In genomic region chrX:151983186-151983585, GRCh38 we compare ENCODE assay signal across 29 cellular contexts. TPM values are rescaled to one million over a fixed set of nuclear protein-coding genes. Genes with fewer than 3 reads are reported as not detected.
A peak's percentile ranks its signal among the peaks of the same experiment; 100 is the strongest.
DNase-seq lines count a peak whose midpoint lies in the region; ATAC-seq, FAIRE-seq and TF ChIP-seq lines count a peak whose summit lies in the region.
"Had no signal": no experiment of that assay in that cellular context is flagged by ENCODE, and none has a peak within 500 bp of the region (broad histone marks: within the 10 kb centered on the region; RNA-seq: fewer than 3 reads in every experiment).

No MANE protein-coding gene starts in this region.

- peaks cover 5% of the 10 kb centered on the region; the same call in 1 of the 3 replicates for H3K79me2 ChIP-seq in K562 (ENCODE audit: control insufficient read depth, insufficient read depth, low read length)

- CTCF ChIA-PET in HEK293 (lab: Yijun Ruan, JAX) = no interaction called here
- CTCF ChIA-PET in K562 (lab: Yijun Ruan, JAX; ENCODE audit: low intra/inter-chr PET ratio) = no interaction called here

- no peak for TF ChIP-seq EP300 in K562 (IDR thresholded peaks at IDR 0.05; ENCODE audit: low read length)

- H3K9me3 ChIP-seq in HEK293 (ENCODE audit: control insufficient read depth, insufficient read depth, low read depth, low read length) = no peaks in the 10 kb centered on the region
- H3K9me3 ChIP-seq in K562 (replicated peaks; ENCODE audit: control insufficient read depth, insufficient read depth, low read depth, low read length) = no peaks in the 10 kb centered on the region
- H3K9me3 ChIP-seq in subcutaneous abdominal adipose tissue (ENCODE audit: control insufficient read depth in 5 of 5, low read length in 5 of 5) = no peaks in the 10 kb centered on the region
- H3K9me3 ChIP-seq: pancreas, thoracic aorta had no signal

- BruUV-seq in K562 (replicated peaks; lab: Mats Ljungman, UMichigan) = no TSS peak

- no peak overlapping the region for H2AFZ ChIP-seq in K562 (ENCODE audit: low read depth, low read length)

- FAIRE-seq in K562 (lab: Jason Lieb, UNC) = no peak
- FAIRE-seq: pancreas had no signal

- TF ChIP-seq RAD21 in K562 (CRISPR knock-in tag; conservative IDR thresholded peaks at IDR 0.05 in 1 of 2, IDR thresholded peaks at IDR 0.05 in 1 of 2) = no peak

- H3K27ac ChIP-seq in HEK293 (ENCODE audit: extremely low read depth, low read depth, low read length) = no peak overlapping the region
- no peak overlapping the region; the same call in 2 of the 3 replicates for H3K27ac ChIP-seq in K562 (ENCODE audit: extremely low read depth, low read depth, low read length)
- peak overlapping the region; percentile 26 for H3K27ac ChIP-seq in subcutaneous abdominal adipose tissue (ENCODE audit: low read depth, low read length)
- H3K27ac ChIP-seq: HL-60, thoracic aorta had no signal

- DNase-seq in K562 (ENCODE audit: extremely low read depth in 1 of 4, low spot score in 3 of 4) (no peak), kidney epithelial cell (ENCODE audit: low read depth) (peak; percentile 59), NCI-H82 treated with DMSO at 0.1 percent for 48 hours (lab: John Stamatoyannopoulos, UW; ENCODE audit: unreplicated experiment) (no peak), RPMI8226 (no peak)
- DNase-seq: activated B cell treated with CpG ODN at 0.5 μM for 24 hours; activated CD4-positive, alpha-beta T cell treated with anti-CD3 and anti-CD28 coated beads, Interleukin-2, amount 50 U/mL, for 4 hours; caudate nucleus; CD8-positive, alpha-beta memory T cell; DMS53; HCEC 1CT; head of caudate nucleus; NCI-H1048; NCI-H1694 treated with DMSO at 0.1 percent for 48 hours; NCI-H226; NCI-H748 treated with DMSO at 0.1 percent for 48 hours; pancreas; right cardiac atrium; stimulated activated CD4-positive, alpha-beta T cell treated with anti-CD3 and anti-CD28 coated beads, Interleukin-12 subunit alpha, Interleukin-12 subunit beta, amount 100 ng/mL, for 4 hours; stimulated activated CD4-positive, alpha-beta T cell treated with anti-CD3 and anti-CD28 coated beads, Interleukin-4, amount 100 ng/mL, for 24 hours; stimulated activated naive B cell treated with anti-CD40 and anti-IgM and Interleukin-4, amounts not matched to agents 10 μg/mL and 1 μg/mL and 100 μg/mL, for 72 hours; T-helper 9 cell had no signal

- TF ChIP-seq CTCF in HEK293 (tag by site-specific recombination; IDR thresholded peaks at IDR 0.05) = no peak
- no peak for TF ChIP-seq CTCF in K562 (IDR thresholded peaks at IDR 0.05 in 2 of 3, conservative IDR thresholded peaks at IDR 0.05 in 1 of 3; ENCODE audit: insufficient read depth in 2 of 3, low read depth in 1 of 3, low read length in 3 of 3)
- TF ChIP-seq CTCF in kidney epithelial cell (IDR thresholded peaks at IDR 0.05; ENCODE audit: insufficient read depth, low read length, poor library complexity, severe bottlenecking) = no peak

- no peak for TF ChIP-seq POLR2A in K562 (conservative IDR thresholded peaks at IDR 0.05)

- no peak for ATAC-seq in K562
- no peak for ATAC-seq in GM18870 (IDR thresholded peaks at IDR 0.05; ENCODE audit: unreplicated experiment)
- ATAC-seq: natural killer cell treated with Interleukin-12 subunit alpha and Interleukin-12 subunit beta and Interleukin-15 and Interleukin-18, amount 100 ng/mL, for 72 hours; right cardiac atrium; Right ventricle myocardium inferior; stimulated activated naive B cell treated with anti-CD40 and anti-IgM and Interleukin-4, amounts not matched to agents 10 μg/mL and 1 μg/mL and 100 μg/mL, for 72 hours had no signal

- no peak overlapping the region for H3K9ac ChIP-seq in K562 (ENCODE audit: insufficient read depth in 1 of 2, low read depth in 2 of 2, low read length in 2 of 2)
- no peak overlapping the region for H3K9ac ChIP-seq in subcutaneous abdominal adipose tissue (ENCODE audit: low read length in 5 of 5)

- no peak overlapping the region for H3K4me2 ChIP-seq in K562 (ENCODE audit: insufficient read depth, low read length)

- no peaks in the 10 kb centered on the region for H3K27me3 ChIP-seq in K562 (ENCODE audit: control insufficient read depth in 2 of 2, insufficient read depth in 2 of 2, low read length in 2 of 2)
- no peaks in the 10 kb centered on the region for H3K27me3 ChIP-seq in kidney epithelial cell (ENCODE audit: control insufficient read depth, insufficient read depth, low read length)
- H3K27me3 ChIP-seq in subcutaneous abdominal adipose tissue (ENCODE audit: control insufficient read depth in 5 of 5, insufficient read depth in 4 of 5, low read length in 5 of 5) = peaks cover 0 to 2% (median 0%) of the 10 kb centered on the region in 5 donors

- H3K4me1 ChIP-seq in HEK293 (ENCODE audit: control insufficient read depth, insufficient read depth, low read length) (no peaks in the 10 kb centered on the region), K562 (replicated peaks in 1 of 2; ENCODE audit: control insufficient read depth in 2 of 2, insufficient read depth in 2 of 2, low read length in 2 of 2) (peaks cover 12 to 64% of the 10 kb centered on the region in 2 experiments; a peak in 4 of 5 replicates), subcutaneous abdominal adipose tissue (ENCODE audit: control insufficient read depth in 5 of 5, insufficient read depth in 5 of 5, low read length in 5 of 5) (peaks cover 0 to 45% (median 36%) of the 10 kb centered on the region in 5 donors)
- H3K4me1 ChIP-seq: pancreas had no signal

- no peaks in the 10 kb centered on the region for H3K36me3 ChIP-seq in HEK293 (ENCODE audit: control insufficient read depth in 2 of 2, insufficient read depth in 1 of 2, low read length in 2 of 2)
- no peaks in the 10 kb centered on the region; the same call in 2 of the 3 replicates for H3K36me3 ChIP-seq in K562 (ENCODE audit: control insufficient read depth, insufficient read depth, low read length)
- no peaks in the 10 kb centered on the region for H3K36me3 ChIP-seq in kidney epithelial cell (ENCODE audit: control insufficient read depth, insufficient read depth, low read length)
- no peaks in the 10 kb centered on the region for H3K36me3 ChIP-seq in subcutaneous abdominal adipose tissue (ENCODE audit: control insufficient read depth in 5 of 5, insufficient read depth in 5 of 5, low read length in 5 of 5)
- H3K36me3 ChIP-seq: pancreas, thoracic aorta had no signal

- H3K4me3 ChIP-seq in HEK293 (ENCODE audit: low read depth, low read length) (no peak overlapping the region), K562 (no peak overlapping the region), kidney epithelial cell (ENCODE audit: low read depth, low read length) (no peak overlapping the region), subcutaneous abdominal adipose tissue (ENCODE audit: low read depth in 1 of 5, low read length in 5 of 5) (no peak overlapping the region)
- H3K4me3 ChIP-seq: pancreas, thoracic aorta had no signal

- no peaks in the 10 kb centered on the region for H3K9me1 ChIP-seq in K562 (ENCODE audit: control insufficient read depth, insufficient read depth, low read length)

- intact Hi-C loops in K562 (cut with micrococcal nuclease) = no loop called here

- no peaks in the 10 kb centered on the region for H4K20me1 ChIP-seq in K562 (replicated peaks; ENCODE audit: control insufficient read depth, insufficient read depth, low read length)

- in situ Hi-C loops in K562 (cut with MboI) = no loop called here

- POLR2A ChIA-PET in HEK293 (lab: Yijun Ruan, JAX) = no interaction called here
- POLR2A ChIA-PET in K562 (lab: Yijun Ruan, JAX) = interaction anchor here (5.3 kb wide), 1 partner anchor 9 kb away, joined by 45 read pairs; the partner anchor contains the start of gene GABRE

TF ChIP-seq in HEK293, 187 proteins besides CTCF, POLR2A, EP300 and RAD21:
- 0 out of 2 replicates have a peak, but pooled peaks have one; percentile 31 for TF ChIP-seq ZNF629 (tag by site-specific recombination; IDR thresholded peaks at IDR 0.05)
- no peak for TF ChIP-seq BCL11B (tag by site-specific recombination; IDR thresholded peaks at IDR 0.05; ENCODE audit: low read depth)

TF ChIP-seq in K562, 482 proteins besides CTCF, POLR2A, EP300 and RAD21 (continues in another document):
- TF ChIP-seq PHF20 (IDR thresholded peaks at IDR 0.05; ENCODE audit: partially characterized antibody) (no peak), ATF3 (IDR thresholded peaks at IDR 0.05) (peak; percentile 47; the same call in 1 of the 2 replicates), ATF3 (CRISPR knock-in tag; conservative IDR thresholded peaks at IDR 0.05) (no peak), RFX1 (IDR thresholded peaks at IDR 0.05) (peak; percentile 34; the same call in 1 of the 2 replicates), SPI1 (IDR thresholded peaks at IDR 0.05; ENCODE audit: borderline replicate concordance, low read depth, low read length) (no peak)

RNA-seq across cellular contexts. Expression of gene GABRE, which starts 8.7 kb away (rescaled TPM):
- total RNA-seq in K562 (2011; cell fraction: chromatin; rRNA removed; ENCODE audit: low replicate concordance) = 1,979 and 3,193 TPM in 2 replicates
- 1,194 and 1,370 TPM in 2 replicates for total RNA-seq in K562 (2011; cell fraction: nucleolus; rRNA removed)
- total RNA-seq in K562 (2011; cell fraction: nucleoplasm; rRNA removed) = 1,271 and 1,721 TPM in 2 replicates
- 134 and 135 TPM in 2 replicates for total RNA-seq in K562 (2014; rRNA removed)
- 134 and 136 TPM in 2 replicates for total RNA-seq in K562 (2014; rRNA removed; fragmentation: Illumina TruSeq; extraction: Trizol)
- total RNA-seq in K562 (2015; rRNA removed; fragmentation: Illumina TruSeq; extraction: Trizol) = 157 and 159 TPM in 2 replicates
- 145 and 184 TPM in 2 replicates for total RNA-seq in K562 (2021)
- polyA plus RNA-seq in K562 (2011; rRNA removed) = 456 and 488 TPM in 2 replicates
- 146 and 238 TPM in 2 replicates for polyA plus RNA-seq in K562 (2011; cell fraction: cytosol; rRNA removed)
- polyA plus RNA-seq in K562 (2011; cell fraction: nucleus; rRNA removed) = 6,895 and 10,688 TPM in 2 replicates
- polyA plus RNA-seq in K562 (2012) = 190 and 224 TPM in 2 replicates
- polyA plus RNA-seq in K562 (2014; fragmentation: Illumina TruSeq; extraction: Trizol) = 118 and 148 TPM in 2 replicates
- 10 to 100 TPM; 23.1 to 40.7 TPM for polyA plus RNA-seq in K562 (2014; fragmentation: Nextera tagmentation; extraction: Ambion mirVana)
- 189 and 192 TPM in 2 replicates for polyA plus RNA-seq in K562 (2014; rRNA removed)
- polyA minus RNA-seq in K562 (2011; rRNA and poly(A)+ RNA removed) = 995 and 1,048 TPM in 2 replicates
- 133 and 155 TPM in 2 replicates for polyA minus RNA-seq in K562 (2011; cell fraction: cytosol; rRNA and poly(A)+ RNA removed)
- 2,871 and 2,924 TPM in 2 replicates for polyA minus RNA-seq in K562 (2011; cell fraction: nucleus; rRNA and poly(A)+ RNA removed)
- total RNA-seq in kidney epithelial cell = 0.21 and 0.88 TPM in 2 replicates
- total RNA-seq: activated B cell treated with CpG ODN at 0.5 μM for 24 hours; activated T-helper 1 cell treated with anti-CD3 and anti-CD28 coated beads, Interleukin-12 subunit alpha, Interleukin-12 subunit beta, Interleukin-2, Interleukin-4 antibody, amounts not matched to agents 30 ng/mL and 10 ng/mL and 1 ng/mL, durations not matched to agents 14 hours and 24 hours and 36 hours; CD8-positive, alpha-beta memory T cell; natural killer cell treated with Interleukin-12 subunit alpha and Interleukin-12 subunit beta and Interleukin-15 and Interleukin-18, amount 100 ng/mL, for 72 hours had no signal
- polyA plus RNA-seq: CD8-positive, alpha-beta memory T cell had no signal

Comparison
In these comparisons a context has a peak if more than half of its experiments do, and no peak if none do; other contexts are left out.
1. RNA of gene GABRE, which starts 8.7 kb away (total RNA-seq): 134 to 3,193 TPM in K562; 0.21 to 0.88 TPM in kidney epithelial cell; every median in the first group is over 10 times any median in the second.